Comparison of ENCODE assay signal across 22 cellular contexts in genomic region chr12:110862331-110862730, GRCh38. TPM values are rescaled to one million over a fixed set of nuclear protein-coding genes. Genes with fewer than 3 reads are reported as not detected.
DNase-seq lines count a peak whose midpoint lies in the region; ATAC-seq and TF ChIP-seq lines count a peak whose summit lies in the region.
"Had no signal": no experiment of that assay in that cellular context is flagged by ENCODE, and none has a peak within 500 bp of the region (broad histone marks: within the 10 kb centered on the region; RNA-seq: fewer than 3 reads in every experiment).

No MANE protein-coding gene starts in this region.

- H3K4ac ChIP-seq in H9 (ENCODE audit: low read depth, low read length) (no peak overlapping the region), neuronal stem cell (ENCODE audit: low read length) (no peak overlapping the region)

- no peaks in the 10 kb centered on the region for H3K36me3 ChIP-seq in neuronal stem cell (replicated peaks in 1 of 2; ENCODE audit: control insufficient read depth in 2 of 2, insufficient read depth in 2 of 2, low read length in 2 of 2)
- H3K36me3 ChIP-seq: BLaER1, SJSA1 had no signal

- no peak overlapping the region for H3K4me3 Mint-ChIP-seq in H9
- H3K4me3 Mint-ChIP-seq in endothelial cell (ENCODE audit: unreplicated experiment), result no peak overlapping the region
- H3K4me3 Mint-ChIP-seq: CD4-positive, alpha-beta T cell had no signal

- no peak overlapping the region for H4K91ac ChIP-seq in H9 (ENCODE audit: insufficient read length, low read depth, low read length)
- no peak overlapping the region for H4K91ac ChIP-seq in neuronal stem cell (ENCODE audit: low read depth, low read length, poor library complexity)

- no peak overlapping the region for H3K9ac ChIP-seq in H9 (ENCODE audit: extremely low read depth, insufficient read length, low read length)
- H3K9ac ChIP-seq in neuronal stem cell (ENCODE audit: low read depth, low read length, poor library complexity), result no peak overlapping the region
- H3K9ac ChIP-seq: BLaER1 had no signal

- no peaks in the 10 kb centered on the region for H4K20me1 ChIP-seq in H9 (ENCODE audit: control insufficient read depth, insufficient read depth, insufficient read length)
- H4K20me1 ChIP-seq: BLaER1 had no signal

- H2BK5ac ChIP-seq in H9 (ENCODE audit: insufficient read length, low read length) (no peak overlapping the region), neuronal stem cell (ENCODE audit: low read length) (peak overlapping the region; percentile 93)

- peaks cover 40 to 53% of the 10 kb centered on the region in 2 experiments for H3K4me1 Mint-ChIP-seq in H9
- peaks cover 10% of the 10 kb centered on the region for H3K4me1 Mint-ChIP-seq in endothelial cell (ENCODE audit: unreplicated experiment)

- H2BK20ac ChIP-seq in H9 (ENCODE audit: low read depth, low read length, poor library complexity, severe bottlenecking), result no peak overlapping the region

- in situ Hi-C loops in SK-MEL-5 (cut with HindIII; ENCODE audit: low pct_unique_long_range_greater_than_20kb, low sequenced_read_pairs), result no loop called here

- no peaks in the 10 kb centered on the region; a peak in 1 of 5 replicates for H3K9me3 Mint-ChIP-seq in H9
- H3K9me3 Mint-ChIP-seq in endothelial cell (ENCODE audit: unreplicated experiment), result peaks cover 8% of the 10 kb centered on the region
- H3K9me3 Mint-ChIP-seq: CD4-positive, alpha-beta T cell had no signal

- H3K23ac ChIP-seq in H9 (ENCODE audit: insufficient read length, low read depth, low read length) (no peak overlapping the region), neuronal stem cell (ENCODE audit: low read depth, low read length, poor library complexity) (no peak overlapping the region)

- H3K27ac ChIP-seq in H9 (ENCODE audit: insufficient read length, low read depth, low read length) (no peak overlapping the region), neuronal stem cell (replicated peaks; ENCODE audit: low read length) (peak overlapping the region; percentile 99), foreskin keratinocyte (no peak overlapping the region)
- H3K27ac ChIP-seq: BLaER1, HL-60, SJSA1 had no signal

- H3T11ph ChIP-seq in H9 (ENCODE audit: low read length), result no peak overlapping the region

- ATAC-seq in foreskin keratinocyte, result no peak
- ATAC-seq: GM12878, Right ventricle myocardium inferior had no signal

- H3K27ac Mint-ChIP-seq in H9 (peak overlapping the region in 2 of 3 experiments; percentile 46 to 99; a peak in 4 of 7 replicates), endothelial cell (ENCODE audit: unreplicated experiment) (no peak overlapping the region)
- H3K27ac Mint-ChIP-seq: CD4-positive, alpha-beta T cell had no signal

- H2AK5ac ChIP-seq in H9 (ENCODE audit: insufficient read length, low read length), result no peak overlapping the region
- peak overlapping the region; percentile 8 for H2AK5ac ChIP-seq in neuronal stem cell (ENCODE audit: low read depth, low read length)

- H3K79me2 ChIP-seq in H9 (ENCODE audit: insufficient read depth, low read length), result no peaks in the 10 kb centered on the region

- H3K23me2 ChIP-seq in H9 (ENCODE audit: insufficient read length, low read depth, low read length, poor library complexity, severe bottlenecking), result no peaks in the 10 kb centered on the region

- no peak overlapping the region for H4K5ac ChIP-seq in H9 (ENCODE audit: insufficient read length, low read depth, low read length)

- no peak overlapping the region for H3K18ac ChIP-seq in H9 (ENCODE audit: insufficient read length, low read depth, low read length)
- H3K18ac ChIP-seq in neuronal stem cell (ENCODE audit: low read length), result peak overlapping the region; percentile 92

- no peak overlapping the region for H3K56ac ChIP-seq in H9 (ENCODE audit: insufficient read length, low read depth, low read length)

- H2BK120ac ChIP-seq in H9 (ENCODE audit: low read depth, low read length, poor library complexity, severe bottlenecking) (no peak overlapping the region), neuronal stem cell (ENCODE audit: low read depth, low read length) (peak overlapping the region; percentile 63)

- H3K27me3 Mint-ChIP-seq in H9 (ENCODE audit: low read depth) (peaks cover 3% of the 10 kb centered on the region), endothelial cell (ENCODE audit: unreplicated experiment) (peaks cover 2% of the 10 kb centered on the region)
- H3K27me3 Mint-ChIP-seq: CD4-positive, alpha-beta T cell had no signal

- no CpG with 5 or more reads among the region's 9 CpGs for WGBS in H9 (ENCODE audit: extremely low coverage, insufficient read length, low lambda C conversion rate)
- WGBS in neuronal stem cell (ENCODE audit: extremely low coverage in 2 of 2, insufficient read length in 2 of 2, insufficient replicate concordance in 1 of 2), 2 donors, result no CpG with 5 or more reads among the region's 9 CpGs

- H2BK12ac ChIP-seq in H9 (ENCODE audit: insufficient read length, low read depth, low read length) (no peak overlapping the region), neuronal stem cell (ENCODE audit: low read length) (no peak overlapping the region)

- H4K8ac ChIP-seq in H9 (replicated peaks; ENCODE audit: insufficient read length, low read depth, low read length) (no peak overlapping the region), neuronal stem cell (ENCODE audit: low read depth, low read length) (no peak overlapping the region)

- H3K4me1 ChIP-seq in H9 (ENCODE audit: insufficient read depth, low read length) (peaks cover 7% of the 10 kb centered on the region; the same call in 1 of the 2 replicates), neuronal stem cell (ENCODE audit: control insufficient read depth in 2 of 2, insufficient read depth in 1 of 2, low read depth in 1 of 2, low read length in 2 of 2) (peaks cover 5 to 21% of the 10 kb centered on the region in 2 donors), foreskin keratinocyte (no peaks in the 10 kb centered on the region)
- H3K4me1 ChIP-seq: SJSA1 had no signal

- DNase-seq in H9, result no peak
- DNase-seq in SK-MEL-5 (ENCODE audit: low read depth, low spot score), result peak; percentile 20
- DNase-seq in endothelial cell (ENCODE audit: low spot score), result peak; percentile 6
- DNase-seq in neuronal stem cell (ENCODE audit: low spot score), result peak; percentile 61
- no peak for DNase-seq in foreskin keratinocyte
- no peak for DNase-seq in NCI-H146 (lab: John Stamatoyannopoulos, UW)
- DNase-seq in AG08395 (ENCODE audit: low spot score), result no peak
- DNase-seq: CD4-positive, alpha-beta T cell; COR-L47; DND-41; KBM-7; MM.1S; NCI-H1092 treated with DMSO at 0.1 percent for 48 hours; NCI-H2029 treated with DMSO at 0.1 percent for 48 hours; NCI-H446 treated with DMSO at 0.1 percent for 48 hours; NCI-H526 treated with DMSO at 0.1 percent for 48 hours had no signal

- no peaks in the 10 kb centered on the region for H3K79me1 ChIP-seq in H9 (ENCODE audit: insufficient read depth, low read depth, low read length, poor library complexity, severe bottlenecking)
- H3K79me1 ChIP-seq in neuronal stem cell (ENCODE audit: low read depth, low read length), result no peaks in the 10 kb centered on the region

- H3K27me3 ChIP-seq in H9 (ENCODE audit: insufficient read depth, low read length), result no peaks in the 10 kb centered on the region
- no peaks in the 10 kb centered on the region for H3K27me3 ChIP-seq in neuronal stem cell (ENCODE audit: control insufficient read depth in 3 of 3, insufficient read depth in 3 of 3, low read depth in 1 of 3, low read length in 3 of 3)
- no peaks in the 10 kb centered on the region for H3K27me3 ChIP-seq in foreskin keratinocyte
- H3K27me3 ChIP-seq: BLaER1 had no signal

- no peak overlapping the region for H3K4me3 ChIP-seq in neuronal stem cell (ENCODE audit: low read length in 2 of 2)
- H3K4me3 ChIP-seq: BLaER1, GM12878, SJSA1 had no signal

- H2BK15ac ChIP-seq in H9 (ENCODE audit: low read depth, low read length), result no peak overlapping the region
- H2BK15ac ChIP-seq in neuronal stem cell (ENCODE audit: low read length), result no peak overlapping the region

- H3K9me3 ChIP-seq in H9 (ENCODE audit: control insufficient read depth, low read depth, low read length), result no peaks in the 10 kb centered on the region
- H3K9me3 ChIP-seq in neuronal stem cell (replicated peaks in 1 of 2; ENCODE audit: control insufficient read depth in 2 of 2, insufficient read depth in 1 of 2, low read depth in 1 of 2, low read length in 2 of 2), result no peaks in the 10 kb centered on the region
- H3K9me3 ChIP-seq: BLaER1, SJSA1 had no signal

- no peak overlapping the region for H3K14ac ChIP-seq in H9 (ENCODE audit: insufficient read depth, low read length)
- H3K14ac ChIP-seq in neuronal stem cell (ENCODE audit: low read length), result no peak overlapping the region

- TF ChIP-seq CTCF in H9 (conservative IDR thresholded peaks at IDR 0.05), result no peak
- no peak for TF ChIP-seq CTCF in endothelial cell (IDR thresholded peaks at IDR 0.05; ENCODE audit: unreplicated experiment)
- no peak for TF ChIP-seq CTCF in foreskin keratinocyte (conservative IDR thresholded peaks at IDR 0.05)

- H2AFZ ChIP-seq in H9 (ENCODE audit: low read length) (no peak overlapping the region), neuronal stem cell (ENCODE audit: low read length) (peak overlapping the region; percentile 3)

- H3K4me2 ChIP-seq in H9 (ENCODE audit: insufficient read depth, insufficient read length, low read length) (no peak overlapping the region), neuronal stem cell (ENCODE audit: insufficient read depth, low read length, poor library complexity, severe bottlenecking) (no peak overlapping the region)
- H3K4me2 ChIP-seq: BLaER1 had no signal

- H3K36me3 Mint-ChIP-seq in H9 (ENCODE audit: insufficient read depth in 1 of 3, low read depth in 3 of 3) (no peaks in the 10 kb centered on the region; a peak in 1 of 7 replicates), endothelial cell (ENCODE audit: low read depth, unreplicated experiment) (no peaks in the 10 kb centered on the region)

RNA-seq across cellular contexts. Expression of gene CCDC63, which starts 15.5 kb away (rescaled TPM):
- total RNA-seq in H9 (2021), result 0.77 and 1.3 TPM in 2 replicates
- total RNA-seq in SK-MEL-5 (2014; rRNA removed; shearing (Covaris generic)), result not detected in 2 replicates
- not detected in 2 replicates for polyA plus RNA-seq in SK-MEL-5 (2015; cell fraction: cytosol; rRNA removed)
- not detected in 2 replicates for polyA plus RNA-seq in SK-MEL-5 (2015; cell fraction: nucleus; rRNA removed)
- 0.36 TPM for total RNA-seq in endothelial cell (ENCODE audit: unreplicated experiment)
- polyA plus RNA-seq in neuronal stem cell (2013, experiment 1 of 2), result 1.3 TPM
- 1.1 TPM for polyA plus RNA-seq in neuronal stem cell (2013, experiment 2 of 2)
- 0.04 TPM in 1 of 2 replicates, not detected in the other for total RNA-seq in foreskin keratinocyte
- polyA plus RNA-seq in foreskin keratinocyte, result 0.02 TPM in 1 of 2 replicates, not detected in the other
- total RNA-seq: CD4-positive, alpha-beta T cell; GM12878; HT-29; Right ventricle myocardium inferior; SJSA1 had no signal
- polyA plus RNA-seq: GM12878 had no signal

RNA-seq across cellular contexts. Expression of gene MYL2, which starts 58.0 kb away (rescaled TPM):
- not detected in 2 replicates for total RNA-seq in H9 (2021)
- not detected in 2 replicates for total RNA-seq in SK-MEL-5 (2014; rRNA removed; shearing (Covaris generic))
- polyA plus RNA-seq in SK-MEL-5 (2015; cell fraction: cytosol; rRNA removed), result not detected in 2 replicates
- polyA plus RNA-seq in SK-MEL-5 (2015; cell fraction: nucleus; rRNA removed), result not detected in 2 replicates
- total RNA-seq in endothelial cell (ENCODE audit: unreplicated experiment), result not detected
- not detected for polyA plus RNA-seq in neuronal stem cell (2013, experiment 1 of 2)
- polyA plus RNA-seq in neuronal stem cell (2013, experiment 2 of 2), result not detected
- total RNA-seq in foreskin keratinocyte, result not detected in 2 replicates
- 0.17 and 0.30 TPM in 2 replicates for polyA plus RNA-seq in foreskin keratinocyte
- total RNA-seq: CD4-positive, alpha-beta T cell; HT-29; SJSA1 had no signal

Comparison
In these comparisons a context has a peak if more than half of its experiments do, and no peak if none do; other contexts are left out.
1. DNase-seq: peak in SK-MEL-5 (single experiment), endothelial cell (single experiment) and neuronal stem cell (single experiment); none in H9 (single experiment), foreskin keratinocyte (0 of 2), NCI-H146 (single experiment) and AG08395 (single experiment).